In the genomic region with DNA sequence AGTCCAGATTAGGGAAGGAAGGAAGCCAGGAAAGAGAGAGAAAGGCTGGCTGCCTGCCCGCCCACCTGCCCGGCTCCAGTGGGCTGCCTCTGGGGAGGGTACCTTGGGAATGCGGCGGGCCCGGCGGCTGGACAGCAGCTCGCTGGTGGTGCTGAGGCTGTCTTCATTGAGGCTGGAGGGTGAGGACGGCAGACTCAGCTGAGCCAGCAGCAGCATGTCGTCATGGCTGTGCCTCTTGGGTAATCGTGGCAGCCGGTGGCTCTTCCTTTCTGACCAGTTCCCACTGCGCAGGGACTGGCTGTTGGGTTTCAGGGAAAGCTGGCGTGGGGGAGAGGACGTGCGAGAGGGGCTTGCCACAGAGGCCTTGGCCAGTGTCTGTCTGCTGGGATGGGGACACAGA, we compare ENCODE assay signal across 16 cellular contexts. TPM values are rescaled to one million over a fixed set of nuclear protein-coding genes. Genes with fewer than 3 reads are reported as not detected.
DNase-seq lines count a peak whose midpoint lies in the region; TF ChIP-seq lines count a peak whose summit lies in the region.
"Had no signal": no experiment of that assay in that cellular context is flagged by ENCODE, and none has a peak within 500 bp of the region (broad histone marks: within the 10 kb centered on the region; RNA-seq: fewer than 3 reads in every experiment).

No MANE protein-coding gene starts in this region.

- TF ChIP-seq CTCF in NB4 (IDR thresholded peaks at IDR 0.05; ENCODE audit: low read depth, low read length) (no peak), mesothelial cell of epicardium (IDR thresholded peaks at IDR 0.05; ENCODE audit: unreplicated experiment) (no peak), progenitor cell of endocrine pancreas (IDR thresholded peaks at IDR 0.05; ENCODE audit: unreplicated experiment) (no peak)

- H3K36me3 ChIP-seq in duodenal mucosa (ENCODE audit: control insufficient read depth in 1 of 2, insufficient read depth in 2 of 2, low read length in 2 of 2): peaks cover 17 to 58% of the 10 kb centered on the region in 2 donors
- peaks cover 0 to 22% (median 12%) of the 10 kb centered on the region in 5 donors for H3K36me3 ChIP-seq in subcutaneous abdominal adipose tissue (ENCODE audit: control insufficient read depth in 5 of 5, insufficient read depth in 5 of 5, low read length in 5 of 5)

- no peak for TF ChIP-seq POLR2A in NB4 (IDR thresholded peaks at IDR 0.05; ENCODE audit: extremely low read depth, insufficient read length)

- H3K27me3 Mint-ChIP-seq in mesothelial cell of epicardium (ENCODE audit: low read depth) (no peaks in the 10 kb centered on the region), progenitor cell of endocrine pancreas (no peaks in the 10 kb centered on the region)
- H3K27me3 Mint-ChIP-seq: activated CD8-positive, alpha-beta memory T cell treated with anti-CD3 and anti-CD28 coated beads, Interleukin-2, amount 10 ng/mL, durations not matched to agents 7 days and 5 days had no signal

- H3K36me3 Mint-ChIP-seq in mesothelial cell of epicardium: peaks cover 33% of the 10 kb centered on the region
- H3K36me3 Mint-ChIP-seq in progenitor cell of endocrine pancreas (ENCODE audit: insufficient read depth): peaks cover 24% of the 10 kb centered on the region
- H3K36me3 Mint-ChIP-seq: activated CD8-positive, alpha-beta memory T cell treated with anti-CD3 and anti-CD28 coated beads, Interleukin-2, amount 10 ng/mL, durations not matched to agents 7 days and 5 days had no signal

- H3K27me3 ChIP-seq in duodenal mucosa (ENCODE audit: control insufficient read depth in 1 of 2, insufficient read depth in 2 of 2, low read length in 2 of 2) (no peaks in the 10 kb centered on the region), subcutaneous abdominal adipose tissue (ENCODE audit: control insufficient read depth in 5 of 5, insufficient read depth in 4 of 5, low read length in 5 of 5) (no peaks in the 10 kb centered on the region)
- H3K27me3 ChIP-seq: brain microvascular endothelial cell had no signal

- H3K9me3 Mint-ChIP-seq in mesothelial cell of epicardium: no peaks in the 10 kb centered on the region
- no peaks in the 10 kb centered on the region for H3K9me3 Mint-ChIP-seq in progenitor cell of endocrine pancreas (ENCODE audit: low read depth)

- peaks cover 36% of the 10 kb centered on the region for H3K4me1 Mint-ChIP-seq in mesothelial cell of epicardium
- peaks cover 9% of the 10 kb centered on the region for H3K4me1 Mint-ChIP-seq in progenitor cell of endocrine pancreas (ENCODE audit: low read depth)

- no peak overlapping the region for H3K4me3 ChIP-seq in NB4 (ENCODE audit: low read depth, low read length)
- no peak overlapping the region for H3K4me3 ChIP-seq in duodenal mucosa (ENCODE audit: low read depth in 1 of 2, low read length in 2 of 2)
- peak overlapping the region in 2 of 5 donors; percentile 2 to 41 for H3K4me3 ChIP-seq in subcutaneous abdominal adipose tissue (ENCODE audit: low read depth in 1 of 5, low read length in 5 of 5)
- H3K4me3 ChIP-seq: GM23248 had no signal

- no peak overlapping the region for H3K4me3 Mint-ChIP-seq in mesothelial cell of epicardium
- no peak overlapping the region for H3K4me3 Mint-ChIP-seq in progenitor cell of endocrine pancreas (ENCODE audit: low read depth)
- H3K4me3 Mint-ChIP-seq: activated CD8-positive, alpha-beta memory T cell treated with anti-CD3 and anti-CD28 coated beads, Interleukin-2, amount 10 ng/mL, durations not matched to agents 7 days and 5 days had no signal

- peaks cover 33 to 41% of the 10 kb centered on the region in 2 donors for H3K4me1 ChIP-seq in duodenal mucosa (ENCODE audit: control insufficient read depth in 1 of 2, insufficient read depth in 2 of 2, low read length in 2 of 2)
- peaks cover 21 to 77% (median 49%) of the 10 kb centered on the region in 5 donors for H3K4me1 ChIP-seq in subcutaneous abdominal adipose tissue (ENCODE audit: control insufficient read depth in 5 of 5, insufficient read depth in 5 of 5, low read length in 5 of 5)

- H3K9me3 ChIP-seq in duodenal mucosa (ENCODE audit: control insufficient read depth in 1 of 2, low read length in 2 of 2) (no peaks in the 10 kb centered on the region), subcutaneous abdominal adipose tissue (ENCODE audit: control insufficient read depth in 5 of 5, low read length in 5 of 5) (no peaks in the 10 kb centered on the region)

- H3K9ac ChIP-seq in duodenal mucosa (ENCODE audit: low read depth in 1 of 2, low read length in 2 of 2) (no peak overlapping the region), subcutaneous abdominal adipose tissue (ENCODE audit: low read length in 5 of 5) (peak overlapping the region in 1 of 5 donors; percentile 16)
- H3K9ac ChIP-seq: GM23248 had no signal

- H3K27ac Mint-ChIP-seq in mesothelial cell of epicardium (peak overlapping the region; percentile 9), progenitor cell of endocrine pancreas (no peak overlapping the region)
- H3K27ac Mint-ChIP-seq: activated CD8-positive, alpha-beta memory T cell treated with anti-CD3 and anti-CD28 coated beads, Interleukin-2, amount 10 ng/mL, durations not matched to agents 7 days and 5 days had no signal

- peak; percentile 67 for DNase-seq in NB4 (ENCODE audit: low read depth)
- no peak for DNase-seq in mesothelial cell of epicardium (ENCODE audit: low spot score in 2 of 2, unreplicated experiment in 2 of 2)
- no peak for DNase-seq in stimulated activated CD4-positive, alpha-beta T cell treated with anti-CD3 and anti-CD28 coated beads, Interleukin-2, amount 100 ng/mL, for 24 hours
- DNase-seq in HuH-7.5 (ENCODE audit: low spot score): no peak
- DNase-seq in progenitor cell of endocrine pancreas (ENCODE audit: low spot score, unreplicated experiment): no peak
- DNase-seq in SW 1271 (lab: John Stamatoyannopoulos, UW): no peak
- DNase-seq: activated CD8-positive, alpha-beta memory T cell treated with anti-CD3 and anti-CD28 coated beads, Interleukin-2, amount 10 ng/mL, durations not matched to agents 7 days and 5 days; brain microvascular endothelial cell; GM23248; KG1; NCI-H1417 treated with DMSO at 0.1 percent for 48 hours; NCI-H446 treated with DMSO at 0.1 percent for 48 hours; stimulated activated CD4-positive, alpha-beta T cell treated with anti-CD3 and anti-CD28 coated beads, Interleukin-4, amount 100 ng/mL, for 4 hours had no signal

- H3K27ac ChIP-seq in duodenal mucosa (ENCODE audit: low read depth, low read length): peak overlapping the region; percentile 17
- peak overlapping the region; percentile 38 for H3K27ac ChIP-seq in subcutaneous abdominal adipose tissue (ENCODE audit: low read depth, low read length)
- H3K27ac ChIP-seq: brain microvascular endothelial cell, GM23248, VCaP had no signal

RNA-seq across cellular contexts. Expression of gene RPL27A, which starts 32.9 kb away (rescaled TPM):
- total RNA-seq in mesothelial cell of epicardium: 923 to 980 TPM (median 964 TPM) in 3 replicates
- total RNA-seq in progenitor cell of endocrine pancreas: 731 and 748 TPM in 2 replicates

RNA-seq across cellular contexts. Expression of gene TRIM66, which starts 33.0 kb away (rescaled TPM):
- total RNA-seq in mesothelial cell of epicardium (8.3 to 10.1 TPM (median 8.7 TPM) in 3 replicates), progenitor cell of endocrine pancreas (9.2 and 9.4 TPM in 2 replicates)
